In the genomic region with DNA sequence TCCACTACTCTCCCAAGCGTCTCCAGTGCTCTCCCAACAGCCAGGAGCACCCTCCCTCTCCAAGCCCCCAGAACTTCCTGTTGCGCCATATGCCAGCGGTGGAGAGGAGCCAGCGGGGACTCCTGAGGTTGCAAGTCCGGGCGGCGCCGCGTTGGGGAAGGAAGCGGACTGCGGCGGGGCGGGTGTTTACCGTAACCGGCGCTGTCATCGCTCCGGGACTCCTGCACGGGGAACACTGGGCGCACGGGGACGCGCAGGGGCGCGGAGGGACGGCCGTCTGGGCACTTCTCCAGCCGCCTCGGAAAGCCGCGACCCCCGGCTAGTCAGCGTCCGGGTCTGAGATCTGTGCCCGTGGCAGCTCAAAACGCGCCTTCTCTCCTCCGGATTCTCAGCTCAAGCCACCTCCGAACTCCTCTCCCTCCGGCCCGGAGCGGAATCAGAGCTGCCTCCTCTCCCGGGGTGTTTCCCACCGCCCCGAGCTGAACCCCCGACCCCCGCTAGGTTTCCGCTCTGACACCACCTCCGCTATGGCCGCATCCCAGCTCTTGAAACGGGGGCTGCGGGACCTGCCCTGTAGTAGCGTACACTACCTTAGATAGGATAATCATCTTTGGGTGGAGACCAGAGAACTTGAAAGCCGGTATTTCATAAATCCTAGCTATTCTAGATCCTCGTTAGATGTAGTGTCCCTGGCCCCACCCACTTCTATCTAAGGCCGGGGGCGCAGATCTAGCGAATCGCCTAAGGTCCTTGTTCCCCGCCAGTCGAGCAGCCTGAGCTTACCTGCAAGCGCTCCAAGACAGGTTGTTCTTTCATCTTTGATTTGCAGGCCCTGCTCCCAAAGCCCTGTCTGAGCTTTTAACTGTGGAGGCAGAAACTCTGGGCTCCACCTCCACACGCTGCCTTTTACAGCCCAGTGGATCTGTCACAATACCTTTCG, we compare ENCODE assay signal across 1 cellular context.
A peak's percentile ranks its signal among the peaks of the same experiment; 100 is the strongest.
TF ChIP-seq lines count a peak whose summit lies in the region.

A gene with protein sequence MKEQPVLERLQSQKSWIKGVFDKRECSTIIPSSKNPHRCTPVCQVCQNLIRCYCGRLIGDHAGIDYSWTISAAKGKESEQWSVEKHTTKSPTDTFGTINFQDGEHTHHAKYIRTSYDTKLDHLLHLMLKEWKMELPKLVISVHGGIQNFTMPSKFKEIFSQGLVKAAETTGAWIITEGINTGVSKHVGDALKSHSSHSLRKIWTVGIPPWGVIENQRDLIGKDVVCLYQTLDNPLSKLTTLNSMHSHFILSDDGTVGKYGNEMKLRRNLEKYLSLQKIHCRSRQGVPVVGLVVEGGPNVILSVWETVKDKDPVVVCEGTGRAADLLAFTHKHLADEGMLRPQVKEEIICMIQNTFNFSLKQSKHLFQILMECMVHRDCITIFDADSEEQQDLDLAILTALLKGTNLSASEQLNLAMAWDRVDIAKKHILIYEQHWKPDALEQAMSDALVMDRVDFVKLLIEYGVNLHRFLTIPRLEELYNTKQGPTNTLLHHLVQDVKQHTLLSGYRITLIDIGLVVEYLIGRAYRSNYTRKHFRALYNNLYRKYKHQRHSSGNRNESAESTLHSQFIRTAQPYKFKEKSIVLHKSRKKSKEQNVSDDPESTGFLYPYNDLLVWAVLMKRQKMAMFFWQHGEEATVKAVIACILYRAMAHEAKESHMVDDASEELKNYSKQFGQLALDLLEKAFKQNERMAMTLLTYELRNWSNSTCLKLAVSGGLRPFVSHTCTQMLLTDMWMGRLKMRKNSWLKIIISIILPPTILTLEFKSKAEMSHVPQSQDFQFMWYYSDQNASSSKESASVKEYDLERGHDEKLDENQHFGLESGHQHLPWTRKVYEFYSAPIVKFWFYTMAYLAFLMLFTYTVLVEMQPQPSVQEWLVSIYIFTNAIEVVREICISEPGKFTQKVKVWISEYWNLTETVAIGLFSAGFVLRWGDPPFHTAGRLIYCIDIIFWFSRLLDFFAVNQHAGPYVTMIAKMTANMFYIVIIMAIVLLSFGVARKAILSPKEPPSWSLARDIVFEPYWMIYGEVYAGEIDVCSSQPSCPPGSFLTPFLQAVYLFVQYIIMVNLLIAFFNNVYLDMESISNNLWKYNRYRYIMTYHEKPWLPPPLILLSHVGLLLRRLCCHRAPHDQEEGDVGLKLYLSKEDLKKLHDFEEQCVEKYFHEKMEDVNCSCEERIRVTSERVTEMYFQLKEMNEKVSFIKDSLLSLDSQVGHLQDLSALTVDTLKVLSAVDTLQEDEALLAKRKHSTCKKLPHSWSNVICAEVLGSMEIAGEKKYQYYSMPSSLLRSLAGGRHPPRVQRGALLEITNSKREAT (N-terminal part only) (minus strand): TSS at position 881 of the 940 bp plus-strand sequence. CDS start 65 bp downstream, at position 816.

TF ChIP-seq in HepG2, 621 proteins besides CTCF, POLR2A, EP300 and RAD21 (continued from another document and continues in another):
- TF ChIP-seq, protein P1, sequence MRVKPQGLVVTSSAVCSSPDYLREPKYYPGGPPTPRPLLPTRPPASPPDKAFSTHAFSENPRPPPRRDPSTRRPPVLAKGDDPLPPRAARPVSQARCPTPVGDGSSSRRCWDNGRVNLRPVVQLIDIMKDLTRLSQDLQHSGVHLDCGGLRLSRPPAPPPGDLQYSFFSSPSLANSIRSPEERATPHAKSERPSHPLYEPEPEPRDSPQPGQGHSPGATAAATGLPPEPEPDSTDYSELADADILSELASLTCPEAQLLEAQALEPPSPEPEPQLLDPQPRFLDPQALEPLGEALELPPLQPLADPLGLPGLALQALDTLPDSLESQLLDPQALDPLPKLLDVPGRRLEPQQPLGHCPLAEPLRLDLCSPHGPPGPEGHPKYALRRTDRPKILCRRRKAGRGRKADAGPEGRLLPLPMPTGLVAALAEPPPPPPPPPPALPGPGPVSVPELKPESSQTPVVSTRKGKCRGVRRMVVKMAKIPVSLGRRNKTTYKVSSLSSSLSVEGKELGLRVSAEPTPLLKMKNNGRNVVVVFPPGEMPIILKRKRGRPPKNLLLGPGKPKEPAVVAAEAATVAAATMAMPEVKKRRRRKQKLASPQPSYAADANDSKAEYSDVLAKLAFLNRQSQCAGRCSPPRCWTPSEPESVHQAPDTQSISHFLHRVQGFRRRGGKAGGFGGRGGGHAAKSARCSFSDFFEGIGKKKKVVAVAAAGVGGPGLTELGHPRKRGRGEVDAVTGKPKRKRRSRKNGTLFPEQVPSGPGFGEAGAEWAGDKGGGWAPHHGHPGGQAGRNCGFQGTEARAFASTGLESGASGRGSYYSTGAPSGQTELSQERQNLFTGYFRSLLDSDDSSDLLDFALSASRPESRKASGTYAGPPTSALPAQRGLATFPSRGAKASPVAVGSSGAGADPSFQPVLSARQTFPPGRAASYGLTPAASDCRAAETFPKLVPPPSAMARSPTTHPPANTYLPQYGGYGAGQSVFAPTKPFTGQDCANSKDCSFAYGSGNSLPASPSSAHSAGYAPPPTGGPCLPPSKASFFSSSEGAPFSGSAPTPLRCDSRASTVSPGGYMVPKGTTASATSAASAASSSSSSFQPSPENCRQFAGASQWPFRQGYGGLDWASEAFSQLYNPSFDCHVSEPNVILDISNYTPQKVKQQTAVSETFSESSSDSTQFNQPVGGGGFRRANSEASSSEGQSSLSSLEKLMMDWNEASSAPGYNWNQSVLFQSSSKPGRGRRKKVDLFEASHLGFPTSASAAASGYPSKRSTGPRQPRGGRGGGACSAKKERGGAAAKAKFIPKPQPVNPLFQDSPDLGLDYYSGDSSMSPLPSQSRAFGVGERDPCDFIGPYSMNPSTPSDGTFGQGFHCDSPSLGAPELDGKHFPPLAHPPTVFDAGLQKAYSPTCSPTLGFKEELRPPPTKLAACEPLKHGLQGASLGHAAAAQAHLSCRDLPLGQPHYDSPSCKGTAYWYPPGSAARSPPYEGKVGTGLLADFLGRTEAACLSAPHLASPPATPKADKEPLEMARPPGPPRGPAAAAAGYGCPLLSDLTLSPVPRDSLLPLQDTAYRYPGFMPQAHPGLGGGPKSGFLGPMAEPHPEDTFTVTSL (CRISPR knock-in tag; IDR thresholded peaks at IDR 0.05; ENCODE audit: borderline replicate concordance): no peak; the same call in 1 of the 2 replicates
- TF ChIP-seq ZFP90 (CRISPR knock-in tag; IDR thresholded peaks at IDR 0.05; ENCODE audit: borderline replicate concordance) (no peak), FOXO1 (CRISPR knock-in tag; IDR thresholded peaks at IDR 0.05) (no peak; the same call in 1 of the 2 replicates), ZNF484 (CRISPR knock-in tag; IDR thresholded peaks at IDR 0.05; ENCODE audit: borderline replicate concordance, low read depth) (no peak), STAG1 (CRISPR knock-in tag; IDR thresholded peaks at IDR 0.05) (no peak), FLYWCH1 (CRISPR knock-in tag; IDR thresholded peaks at IDR 0.05) (no peak), ZMYM3 (CRISPR knock-in tag; IDR thresholded peaks at IDR 0.05) (peak; percentile 32; the same call in 1 of the 2 replicates), ZFY (CRISPR knock-in tag; IDR thresholded peaks at IDR 0.05) (no peak), SP140L (CRISPR knock-in tag; IDR thresholded peaks at IDR 0.05; ENCODE audit: borderline replicate concordance) (no peak), ZNF7 (CRISPR knock-in tag; IDR thresholded peaks at IDR 0.05) (no peak), ZNF264 (CRISPR knock-in tag; IDR thresholded peaks at IDR 0.05) (no peak), ZNF589 (CRISPR knock-in tag; conservative IDR thresholded peaks at IDR 0.05) (no peak), ZKSCAN1 (IDR thresholded peaks at IDR 0.05; ENCODE audit: low read length) (no peak), ZNF598 (CRISPR knock-in tag; IDR thresholded peaks at IDR 0.05; ENCODE audit: borderline replicate concordance) (no peak), ZNF773 (CRISPR knock-in tag; IDR thresholded peaks at IDR 0.05; ENCODE audit: borderline replicate concordance) (no peak), GTF2F1 (IDR thresholded peaks at IDR 0.05; ENCODE audit: low read length) (no peak), ZNF891 (CRISPR knock-in tag; IDR thresholded peaks at IDR 0.05) (no peak), SNAPC2 (CRISPR knock-in tag; IDR thresholded peaks at IDR 0.05) (no peak), IKZF1 (IDR thresholded peaks at IDR 0.05) (no peak), ZNF619 (CRISPR knock-in tag; IDR thresholded peaks at IDR 0.05) (no peak), SRSF4 (IDR thresholded peaks at IDR 0.05; ENCODE audit: low read depth, low read length, poor library complexity, severe bottlenecking) (no peak), PTBP1 (IDR thresholded peaks at IDR 0.05; ENCODE audit: low read depth, low read length, poor library complexity, severe bottlenecking) (no peak), SETDB1 (CRISPR knock-in tag; IDR thresholded peaks at IDR 0.05; ENCODE audit: borderline replicate concordance) (no peak), KDM2A (CRISPR knock-in tag; IDR thresholded peaks at IDR 0.05; ENCODE audit: borderline replicate concordance, low read depth) (peak; percentile 82), ZFX (CRISPR knock-in tag; IDR thresholded peaks at IDR 0.05; ENCODE audit: low read depth) (no peak), TEAD2 (CRISPR knock-in tag; IDR thresholded peaks at IDR 0.05) (no peak), JUNB (CRISPR knock-in tag; IDR thresholded peaks at IDR 0.05; ENCODE audit: borderline replicate concordance) (no peak)
- TF ChIP-seq, protein P2, sequence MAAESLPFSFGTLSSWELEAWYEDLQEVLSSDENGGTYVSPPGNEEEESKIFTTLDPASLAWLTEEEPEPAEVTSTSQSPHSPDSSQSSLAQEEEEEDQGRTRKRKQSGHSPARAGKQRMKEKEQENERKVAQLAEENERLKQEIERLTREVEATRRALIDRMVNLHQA (CRISPR knock-in tag; IDR thresholded peaks at IDR 0.05): no peak
- TF ChIP-seq, protein P3, sequence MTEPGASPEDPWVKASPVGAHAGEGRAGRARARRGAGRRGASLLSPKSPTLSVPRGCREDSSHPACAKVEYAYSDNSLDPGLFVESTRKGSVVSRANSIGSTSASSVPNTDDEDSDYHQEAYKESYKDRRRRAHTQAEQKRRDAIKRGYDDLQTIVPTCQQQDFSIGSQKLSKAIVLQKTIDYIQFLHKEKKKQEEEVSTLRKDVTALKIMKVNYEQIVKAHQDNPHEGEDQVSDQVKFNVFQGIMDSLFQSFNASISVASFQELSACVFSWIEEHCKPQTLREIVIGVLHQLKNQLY (CRISPR knock-in tag; IDR thresholded peaks at IDR 0.05): no peak
- TF ChIP-seq, protein P4, sequence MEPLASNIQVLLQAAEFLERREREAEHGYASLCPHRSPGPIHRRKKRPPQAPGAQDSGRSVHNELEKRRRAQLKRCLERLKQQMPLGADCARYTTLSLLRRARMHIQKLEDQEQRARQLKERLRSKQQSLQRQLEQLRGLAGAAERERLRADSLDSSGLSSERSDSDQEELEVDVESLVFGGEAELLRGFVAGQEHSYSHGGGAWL (CRISPR knock-in tag; IDR thresholded peaks at IDR 0.05): peak; percentile 54; the same call in 1 of the 2 replicates
- TF ChIP-seq, protein P5, sequence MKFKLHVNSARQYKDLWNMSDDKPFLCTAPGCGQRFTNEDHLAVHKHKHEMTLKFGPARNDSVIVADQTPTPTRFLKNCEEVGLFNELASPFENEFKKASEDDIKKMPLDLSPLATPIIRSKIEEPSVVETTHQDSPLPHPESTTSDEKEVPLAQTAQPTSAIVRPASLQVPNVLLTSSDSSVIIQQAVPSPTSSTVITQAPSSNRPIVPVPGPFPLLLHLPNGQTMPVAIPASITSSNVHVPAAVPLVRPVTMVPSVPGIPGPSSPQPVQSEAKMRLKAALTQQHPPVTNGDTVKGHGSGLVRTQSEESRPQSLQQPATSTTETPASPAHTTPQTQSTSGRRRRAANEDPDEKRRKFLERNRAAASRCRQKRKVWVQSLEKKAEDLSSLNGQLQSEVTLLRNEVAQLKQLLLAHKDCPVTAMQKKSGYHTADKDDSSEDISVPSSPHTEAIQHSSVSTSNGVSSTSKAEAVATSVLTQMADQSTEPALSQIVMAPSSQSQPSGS (CRISPR knock-in tag; IDR thresholded peaks at IDR 0.05): no peak
- TF ChIP-seq, protein P6, sequence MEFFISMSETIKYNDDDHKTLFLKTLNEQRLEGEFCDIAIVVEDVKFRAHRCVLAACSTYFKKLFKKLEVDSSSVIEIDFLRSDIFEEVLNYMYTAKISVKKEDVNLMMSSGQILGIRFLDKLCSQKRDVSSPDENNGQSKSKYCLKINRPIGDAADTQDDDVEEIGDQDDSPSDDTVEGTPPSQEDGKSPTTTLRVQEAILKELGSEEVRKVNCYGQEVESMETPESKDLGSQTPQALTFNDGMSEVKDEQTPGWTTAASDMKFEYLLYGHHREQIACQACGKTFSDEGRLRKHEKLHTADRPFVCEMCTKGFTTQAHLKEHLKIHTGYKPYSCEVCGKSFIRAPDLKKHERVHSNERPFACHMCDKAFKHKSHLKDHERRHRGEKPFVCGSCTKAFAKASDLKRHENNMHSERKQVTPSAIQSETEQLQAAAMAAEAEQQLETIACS (CRISPR knock-in tag; IDR thresholded peaks at IDR 0.05): 0 out of 2 replicates have a peak, but pooled peaks have one; percentile 20
